Comparison of ENCODE assay signal across 9 cellular contexts in genomic region chr10:124530215-124530665, GRCh38.
DNase-seq lines count a peak whose midpoint lies in the region; ATAC-seq and FAIRE-seq lines count a peak whose summit lies in the region.
"Had no signal": no experiment of that assay in that cellular context is flagged by ENCODE, and none has a peak within 500 bp of the region (broad histone marks: within the 10 kb centered on the region; RNA-seq: fewer than 3 reads in every experiment).

No MANE protein-coding gene starts in this region.

- no peak overlapping the region for H3K4me3 ChIP-seq in effector memory CD4-positive, alpha-beta T cell (ENCODE audit: insufficient read depth, low read depth, low read length, poor library complexity, severe bottlenecking)

- DNase-seq in CD1c-positive myeloid dendritic cell (ENCODE audit: extremely low spot score) (peak; percentile 91), GM19239 (ENCODE audit: insufficient read length, low spot score) (peak; percentile 96), NCI-H82 (lab: John Stamatoyannopoulos, UW) (peak; percentile 81), midbrain (lab: John Stamatoyannopoulos, UW) (peak; percentile 84)
- peak; percentile 95 for DNase-seq in activated CD8-positive, alpha-beta memory T cell treated with anti-CD3 and anti-CD28 coated beads for 24 hours
- peak; percentile 69 to 77 (median 70) for DNase-seq in effector memory CD4-positive, alpha-beta T cell
- peak; percentile 79 to 82 for DNase-seq in stimulated activated CD8-positive, alpha-beta memory T cell treated with anti-CD3 and anti-CD28 coated beads, Interleukin-2, amount 100 ng/mL, for 48 hours (ENCODE audit: low read depth in 2 of 2)

- no peaks in the 10 kb centered on the region for H3K27me3 ChIP-seq in effector memory CD4-positive, alpha-beta T cell (replicated peaks; ENCODE audit: control insufficient read depth, insufficient read depth, low read length, poor library complexity, severe bottlenecking)

- peaks cover 9% of the 10 kb centered on the region for H3K4me1 ChIP-seq in effector memory CD4-positive, alpha-beta T cell (ENCODE audit: control insufficient read depth, insufficient read depth, low read length, poor library complexity, severe bottlenecking)

- no peak overlapping the region for H3K27ac ChIP-seq in effector memory CD4-positive, alpha-beta T cell (ENCODE audit: insufficient read depth, low read length, poor library complexity, severe bottlenecking)

- peak; percentile 89 for FAIRE-seq in GM19239 (lab: Jason Lieb, UNC)
- FAIRE-seq: colon had no signal

- no peaks in the 10 kb centered on the region for H3K36me3 ChIP-seq in effector memory CD4-positive, alpha-beta T cell (ENCODE audit: control insufficient read depth, insufficient read depth, low read length)

- H3K9me3 ChIP-seq in effector memory CD4-positive, alpha-beta T cell (ENCODE audit: control insufficient read depth, low read length): no peaks in the 10 kb centered on the region

- ATAC-seq in HG03342 (IDR thresholded peaks at IDR 0.05; ENCODE audit: unreplicated experiment): peak; percentile 81
